8 cellular contexts compared by ENCODE assay signal in the genomic region with DNA sequence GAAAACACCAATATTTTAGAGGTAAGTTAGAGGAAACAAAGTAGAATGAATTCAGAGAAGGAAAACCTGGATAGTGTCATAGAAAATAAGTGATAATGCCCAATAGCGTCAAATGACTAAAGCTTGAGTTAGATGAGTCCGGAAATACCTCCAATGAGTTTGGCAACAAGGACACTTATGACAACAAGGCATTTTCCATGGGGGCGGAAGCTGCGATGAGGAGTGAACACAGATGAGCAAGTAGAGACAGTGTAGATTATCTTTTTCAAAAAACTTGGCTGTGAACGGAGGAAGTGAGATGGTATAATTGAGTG. TPM values are rescaled to one million over a fixed set of nuclear protein-coding genes. Genes with fewer than 3 reads are reported as not detected.
DNase-seq lines count a peak whose midpoint lies in the region; ATAC-seq and TF ChIP-seq lines count a peak whose summit lies in the region.

No MANE protein-coding gene starts in this region.

- H3K36me3 Mint-ChIP-seq in MCF 10A (ENCODE audit: insufficient read depth, unreplicated experiment), result no peaks in the 10 kb centered on the region

- H3K36me3 ChIP-seq in mucosa of descending colon (ENCODE audit: low read depth), result no peaks in the 10 kb centered on the region

- H3K27ac Mint-ChIP-seq in MCF 10A (ENCODE audit: low read depth, unreplicated experiment), result peak overlapping the region; percentile 95

- no TSS peak for BruUV-seq in MCF 10A (replicated peaks; lab: Mats Ljungman, UMichigan)

- no peaks in the 10 kb centered on the region for H3K27me3 Mint-ChIP-seq in MCF 10A (ENCODE audit: insufficient read depth, unreplicated experiment)

- CTCF ChIA-PET in AG04449 (lab: Yijun Ruan, JAX), result interaction anchor here (0.7 to 1.7 kb wide), 7 partner anchors 22 to 260 kb away, joined by 3 to 7 read pairs (median 3); no protein-coding TSS in a partner anchor
- CTCF ChIA-PET in MCF 10A (lab: Yijun Ruan, JAX), result interaction anchor here (0.8 to 1.1 kb wide), 2 partner anchors 34 to 53 kb away, joined by 3 read pairs; no protein-coding TSS in a partner anchor

- H3K4me1 Mint-ChIP-seq in MCF 10A (ENCODE audit: insufficient read depth, unreplicated experiment), result peaks cover 11% of the 10 kb centered on the region

- peaks cover 22% of the 10 kb centered on the region for H3K4me1 ChIP-seq in mucosa of descending colon (ENCODE audit: low read depth)

- ATAC-seq in HG03025 (IDR thresholded peaks at IDR 0.05; ENCODE audit: low FRiP score, unreplicated experiment) (peak; percentile 1), mucosa of descending colon (no peak), GM19452 (IDR thresholded peaks at IDR 0.05; ENCODE audit: unreplicated experiment) (no peak), HG02571 (IDR thresholded peaks at IDR 0.05; ENCODE audit: unreplicated experiment) (no peak)

- H3K4me3 Mint-ChIP-seq in MCF 10A (ENCODE audit: unreplicated experiment), result peak overlapping the region; percentile 75

- TF ChIP-seq CTCF in AG04449 (IDR thresholded peaks at IDR 0.05; ENCODE audit: insufficient read depth, low read length, missing control alignments) (no peak), MCF 10A (IDR thresholded peaks at IDR 0.05; ENCODE audit: unreplicated experiment) (no peak), mucosa of descending colon (IDR thresholded peaks at IDR 0.05) (no peak)

- H3K9me3 Mint-ChIP-seq in MCF 10A (ENCODE audit: unreplicated experiment), result no peaks in the 10 kb centered on the region

- no peak for DNase-seq in AG04449 (ENCODE audit: low read depth, low spot score)
- DNase-seq in MCF 10A (ENCODE audit: unreplicated experiment), result no peak
- DNase-seq in mucosa of descending colon, result no peak
- no peak for DNase-seq in D341Med (ENCODE audit: low spot score)
- no peak for DNase-seq in NCI-H524 treated with DMSO at 0.1 percent for 48 hours (lab: John Stamatoyannopoulos, UW)

- intact Hi-C loops in MCF 10A (cut with micrococcal nuclease), result no loop called here
- intact Hi-C loops in mucosa of descending colon (cut with DNase I, micrococcal nuclease), result no loop called here

- H3K4me3 ChIP-seq in AG04449 (ENCODE audit: low read depth, low read length), result peak overlapping the region; percentile 90
- H3K4me3 ChIP-seq in mucosa of descending colon, result peak overlapping the region; percentile 94

- no peaks in the 10 kb centered on the region for H3K9me3 ChIP-seq in mucosa of descending colon

- POLR2A ChIA-PET in AG04449 (lab: Yijun Ruan, JAX) (interaction anchor here (1.2 kb wide), 1 partner anchor 9 kb away, joined by 7 read pairs; no protein-coding TSS in a partner anchor), MCF 10A (lab: Yijun Ruan, JAX) (interaction anchor here (0.6 to 1.7 kb wide), 14 partner anchors 9 to 1109 kb away, joined by 3 to 9 read pairs (median 3); a partner anchor contains a TSS)

RNA-seq across cellular contexts. Expression of a gene that starts 0.4 kb away (rescaled TPM):
- total RNA-seq in MCF 10A (2022) (10.7 and 12.2 TPM in 2 replicates), mucosa of descending colon (10 to 100 TPM; 15.3 to 22.8 (median 18.8) TPM)
